28 cellular contexts compared by ENCODE assay signal in the genomic region with DNA sequence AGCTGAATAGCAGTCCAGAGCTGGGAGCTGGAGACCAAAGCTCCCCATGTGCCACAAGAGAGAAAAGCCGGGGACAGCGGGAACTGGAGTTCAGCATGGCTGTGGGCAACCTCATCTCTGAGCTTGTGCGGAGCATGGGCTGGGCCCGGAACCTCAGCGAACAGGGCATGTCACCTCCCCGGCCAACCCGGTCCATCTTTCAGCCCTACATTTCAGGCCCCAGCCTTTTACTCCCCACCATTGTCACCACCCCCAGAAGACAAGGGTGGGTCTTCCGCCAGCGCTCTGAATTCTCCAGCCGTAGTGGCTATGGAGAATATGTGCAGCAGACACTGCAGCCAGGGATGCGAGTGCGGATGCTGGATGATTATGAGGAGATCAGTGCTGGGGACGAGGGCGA. TPM values are rescaled to one million over a fixed set of nuclear protein-coding genes. Genes with fewer than 3 reads are reported as not detected.
DNase-seq lines count a peak whose midpoint lies in the region; ATAC-seq, FAIRE-seq and TF ChIP-seq lines count a peak whose summit lies in the region.
"Had no signal": no experiment of that assay in that cellular context is flagged by ENCODE, and none has a peak within 500 bp of the region (broad histone marks: within the 10 kb centered on the region; RNA-seq: fewer than 3 reads in every experiment).

No MANE protein-coding gene starts in this region.

- no peak overlapping the region for H3K9ac ChIP-seq in kidney (ENCODE audit: low read length in 2 of 2)

- peaks cover 48% of the 10 kb centered on the region for H3K4me1 ChIP-seq in CD4-positive, CD25-positive, alpha-beta regulatory T cell (ENCODE audit: control insufficient read depth, insufficient read depth, low read length, poor library complexity, severe bottlenecking)
- H3K4me1 ChIP-seq in kidney (ENCODE audit: control insufficient read depth in 1 of 2, insufficient read depth in 1 of 2, low read depth in 1 of 2, low read length in 2 of 2): peaks cover 5 to 16% of the 10 kb centered on the region in 2 donors

- no peak for ATAC-seq in CD4-positive, CD25-positive, alpha-beta regulatory T cell (ENCODE audit: low read depth in 2 of 2)
- no peak for ATAC-seq in HG03571 (IDR thresholded peaks at IDR 0.05; ENCODE audit: unreplicated experiment)
- ATAC-seq: gastroesophageal sphincter; HepG2; stimulated activated naive B cell treated with anti-CD40 and anti-IgM and Interleukin-4, amounts not matched to agents 10 μg/mL and 1 μg/mL and 100 μg/mL, for 72 hours had no signal

- H3K27ac ChIP-seq in CD4-positive, CD25-positive, alpha-beta regulatory T cell (ENCODE audit: insufficient read depth, low read length, poor library complexity, severe bottlenecking): peak overlapping the region; percentile 62
- H3K27ac ChIP-seq in kidney (ENCODE audit: low read depth in 2 of 2, low read length in 2 of 2) (no peak overlapping the region), brain microvascular endothelial cell (no peak overlapping the region)
- H3K27ac ChIP-seq: 22Rv1; BLaER1 treated with 17β-estradiol and CSF1 and Interleukin-3, amounts not matched to agents 10 nM and 100 nM; gastroesophageal sphincter; upper lobe of left lung; WERI-Rb-1 had no signal

- intact Hi-C loops in activated T-helper 1 cell treated with anti-CD3 and anti-CD28 coated beads, Interleukin-12 subunit alpha, Interleukin-12 subunit beta, Interleukin-2, Interleukin-4 antibody, amounts not matched to agents 30 ng/mL and 10 ng/mL and 1 ng/mL, durations not matched to agents 14 hours and 24 hours and 36 hours (cut with micrococcal nuclease): no loop called here
- intact Hi-C loops in kidney (cut with DNase I): no loop called here

- H3K27me3 Mint-ChIP-seq in T-helper 2 cell treated with Interferon-gamma antibody and Interleukin-4, amounts not matched to agents 5 μg/mL and 100 μg/mL, for 36 hours (ENCODE audit: low read depth): no peaks in the 10 kb centered on the region
- no peaks in the 10 kb centered on the region for H3K27me3 Mint-ChIP-seq in CD4-positive, CD25-positive, alpha-beta regulatory T cell
- no peaks in the 10 kb centered on the region for H3K27me3 Mint-ChIP-seq in activated T-helper 1 cell treated with anti-CD3 and anti-CD28 coated beads, Interleukin-12 subunit alpha, Interleukin-12 subunit beta, Interleukin-2, Interleukin-4 antibody, amounts not matched to agents 30 ng/mL and 10 ng/mL and 1 ng/mL, durations not matched to agents 14 hours and 24 hours and 36 hours (ENCODE audit: insufficient read depth)
- H3K27me3 Mint-ChIP-seq: stimulated activated naive B cell treated with anti-CD40 and anti-IgM and Interleukin-4, amounts not matched to agents 10 μg/mL and 1 μg/mL and 100 μg/mL, for 72 hours had no signal

- no peak for DNase-seq in T-helper 2 cell treated with Interferon-gamma antibody and Interleukin-4, amounts not matched to agents 5 μg/mL and 100 μg/mL, for 36 hours (ENCODE audit: low spot score)
- DNase-seq in T-helper 2 cell (no peak), kidney (peak; percentile 42), GM10266 (ENCODE audit: extremely low spot score) (no peak), brain microvascular endothelial cell (no peak)
- no peak for DNase-seq in CD4-positive, CD25-positive, alpha-beta regulatory T cell
- DNase-seq in activated T-helper 1 cell treated with anti-CD3 and anti-CD28 coated beads, Interleukin-12 subunit alpha, Interleukin-12 subunit beta, Interleukin-2, Interleukin-4 antibody, amounts not matched to agents 30 ng/mL and 10 ng/mL and 1 ng/mL, durations not matched to agents 14 hours and 24 hours and 36 hours (ENCODE audit: low spot score): no peak
- DNase-seq: activated CD4-positive, alpha-beta T cell treated with anti-CD3 and anti-CD28 coated beads, Interleukin-2, amount 50 U/mL, for 48 hours; DMS79 treated with DMSO at 0.1 percent for 48 hours; GDM1; HCEC 1CT; Karpas-422; NCI-H146; NCI-H345; SIG-M5; stimulated activated naive B cell treated with anti-CD40 and anti-IgM and Interleukin-4, amounts not matched to agents 10 μg/mL and 1 μg/mL and 100 μg/mL, for 72 hours; substantia nigra; WERI-Rb-1 had no signal

- H3K9me3 ChIP-seq in CD4-positive, CD25-positive, alpha-beta regulatory T cell (ENCODE audit: control insufficient read depth in 2 of 2, low read length in 2 of 2): no peaks in the 10 kb centered on the region
- no peaks in the 10 kb centered on the region for H3K9me3 ChIP-seq in kidney (ENCODE audit: control insufficient read depth in 1 of 2, low read length in 2 of 2)
- H3K9me3 ChIP-seq: gastroesophageal sphincter, upper lobe of left lung had no signal

- no peaks in the 10 kb centered on the region for H3K27me3 ChIP-seq in CD4-positive, CD25-positive, alpha-beta regulatory T cell (ENCODE audit: control insufficient read depth, insufficient read depth, low read length)
- no peaks in the 10 kb centered on the region for H3K27me3 ChIP-seq in brain microvascular endothelial cell (replicated peaks)
- H3K27me3 ChIP-seq: BLaER1 treated with 17β-estradiol and CSF1 and Interleukin-3, amounts not matched to agents 10 nM and 100 nM; dorsolateral prefrontal cortex; gastroesophageal sphincter; upper lobe of left lung had no signal

- peak overlapping the region; percentile 49 for H3K4me3 ChIP-seq in CD4-positive, CD25-positive, alpha-beta regulatory T cell (ENCODE audit: low read depth, low read length)
- H3K4me3 ChIP-seq in kidney (ENCODE audit: low read length in 2 of 2) (no peak overlapping the region), brain microvascular endothelial cell (ENCODE audit: low read depth, low read length) (no peak overlapping the region)
- H3K4me3 ChIP-seq: BLaER1 treated with 17β-estradiol and CSF1 and Interleukin-3, amounts not matched to agents 10 nM and 100 nM; gastroesophageal sphincter; lung; upper lobe of left lung had no signal

- H3K36me3 Mint-ChIP-seq in T-helper 2 cell treated with Interferon-gamma antibody and Interleukin-4, amounts not matched to agents 5 μg/mL and 100 μg/mL, for 36 hours (ENCODE audit: low read depth): peaks cover 26% of the 10 kb centered on the region
- peaks cover 30% of the 10 kb centered on the region for H3K36me3 Mint-ChIP-seq in CD4-positive, CD25-positive, alpha-beta regulatory T cell
- peaks cover 29% of the 10 kb centered on the region for H3K36me3 Mint-ChIP-seq in activated T-helper 1 cell treated with anti-CD3 and anti-CD28 coated beads, Interleukin-12 subunit alpha, Interleukin-12 subunit beta, Interleukin-2, Interleukin-4 antibody, amounts not matched to agents 30 ng/mL and 10 ng/mL and 1 ng/mL, durations not matched to agents 14 hours and 24 hours and 36 hours (ENCODE audit: low read depth)

- peaks cover 40% of the 10 kb centered on the region for H3K4me1 Mint-ChIP-seq in T-helper 2 cell treated with Interferon-gamma antibody and Interleukin-4, amounts not matched to agents 5 μg/mL and 100 μg/mL, for 36 hours (ENCODE audit: low read depth)
- peaks cover 22 to 73% (median 47%) of the 10 kb centered on the region in 4 donors for H3K4me1 Mint-ChIP-seq in CD4-positive, CD25-positive, alpha-beta regulatory T cell
- H3K4me1 Mint-ChIP-seq in activated T-helper 1 cell treated with anti-CD3 and anti-CD28 coated beads, Interleukin-12 subunit alpha, Interleukin-12 subunit beta, Interleukin-2, Interleukin-4 antibody, amounts not matched to agents 30 ng/mL and 10 ng/mL and 1 ng/mL, durations not matched to agents 14 hours and 24 hours and 36 hours (ENCODE audit: low read depth): peaks cover 45% of the 10 kb centered on the region

- no peak for TF ChIP-seq CTCF in kidney (IDR thresholded peaks at IDR 0.05; ENCODE audit: borderline replicate concordance, extremely low read depth, insufficient read depth)
- no peak for TF ChIP-seq CTCF in GM10266 (IDR thresholded peaks at IDR 0.05; ENCODE audit: control insufficient read depth, insufficient read depth, low read depth, missing control alignments)
- no peak for TF ChIP-seq CTCF in brain microvascular endothelial cell (IDR thresholded peaks at IDR 0.05; ENCODE audit: low read depth, low read length, missing control alignments)

- peaks cover 34% of the 10 kb centered on the region for H3K36me3 ChIP-seq in CD4-positive, CD25-positive, alpha-beta regulatory T cell (ENCODE audit: control insufficient read depth, insufficient read depth, low read length)
- H3K36me3 ChIP-seq in kidney (ENCODE audit: control insufficient read depth in 1 of 2, insufficient read depth in 2 of 2, low read length in 2 of 2) (peaks cover 8 to 13% of the 10 kb centered on the region in 2 donors), brain microvascular endothelial cell (replicated peaks) (peaks cover 10% of the 10 kb centered on the region)

- FAIRE-seq in kidney (lab: Jason Lieb, UNC): no peak

- no peaks in the 10 kb centered on the region for H3K9me3 Mint-ChIP-seq in T-helper 2 cell treated with Interferon-gamma antibody and Interleukin-4, amounts not matched to agents 5 μg/mL and 100 μg/mL, for 36 hours
- peaks cover 0 to 2% (median 0%) of the 10 kb centered on the region in 7 donors for H3K9me3 Mint-ChIP-seq in CD4-positive, CD25-positive, alpha-beta regulatory T cell
- H3K9me3 Mint-ChIP-seq in activated T-helper 1 cell treated with anti-CD3 and anti-CD28 coated beads, Interleukin-12 subunit alpha, Interleukin-12 subunit beta, Interleukin-2, Interleukin-4 antibody, amounts not matched to agents 30 ng/mL and 10 ng/mL and 1 ng/mL, durations not matched to agents 14 hours and 24 hours and 36 hours: no peaks in the 10 kb centered on the region
- H3K9me3 Mint-ChIP-seq: nephron; stimulated activated naive B cell treated with anti-CD40 and anti-IgM and Interleukin-4, amounts not matched to agents 10 μg/mL and 1 μg/mL and 100 μg/mL, for 72 hours had no signal

- H3K4me3 Mint-ChIP-seq in T-helper 2 cell treated with Interferon-gamma antibody and Interleukin-4, amounts not matched to agents 5 μg/mL and 100 μg/mL, for 36 hours: no peak overlapping the region
- H3K4me3 Mint-ChIP-seq in CD4-positive, CD25-positive, alpha-beta regulatory T cell: peak overlapping the region in 1 of 4 donors; percentile 65
- H3K4me3 Mint-ChIP-seq in activated T-helper 1 cell treated with anti-CD3 and anti-CD28 coated beads, Interleukin-12 subunit alpha, Interleukin-12 subunit beta, Interleukin-2, Interleukin-4 antibody, amounts not matched to agents 30 ng/mL and 10 ng/mL and 1 ng/mL, durations not matched to agents 14 hours and 24 hours and 36 hours: no peak overlapping the region
- H3K4me3 Mint-ChIP-seq: nephron; stimulated activated naive B cell treated with anti-CD40 and anti-IgM and Interleukin-4, amounts not matched to agents 10 μg/mL and 1 μg/mL and 100 μg/mL, for 72 hours had no signal

- peak overlapping the region; percentile 19 for H3K27ac Mint-ChIP-seq in T-helper 2 cell treated with Interferon-gamma antibody and Interleukin-4, amounts not matched to agents 5 μg/mL and 100 μg/mL, for 36 hours
- H3K27ac Mint-ChIP-seq in CD4-positive, CD25-positive, alpha-beta regulatory T cell: peak overlapping the region in 1 of 3 donors; percentile 68
- H3K27ac Mint-ChIP-seq in activated T-helper 1 cell treated with anti-CD3 and anti-CD28 coated beads, Interleukin-12 subunit alpha, Interleukin-12 subunit beta, Interleukin-2, Interleukin-4 antibody, amounts not matched to agents 30 ng/mL and 10 ng/mL and 1 ng/mL, durations not matched to agents 14 hours and 24 hours and 36 hours: peak overlapping the region; percentile 17
- H3K27ac Mint-ChIP-seq: nephron; stimulated activated naive B cell treated with anti-CD40 and anti-IgM and Interleukin-4, amounts not matched to agents 10 μg/mL and 1 μg/mL and 100 μg/mL, for 72 hours had no signal

- in situ Hi-C loops in brain microvascular endothelial cell (cut with HindIII; ENCODE audit: low pct_ligation_motif_present, low sequenced_read_pairs): no loop called here

RNA-seq across cellular contexts. Expression of a gene that starts 4.0 kb away (rescaled TPM):
- 81.2 TPM for total RNA-seq in CD4-positive, CD25-positive, alpha-beta regulatory T cell
- 10 to 100 TPM; 22.5 to 26.0 (median 23.8) TPM for polyA plus RNA-seq in CD4-positive, CD25-positive, alpha-beta regulatory T cell
- total RNA-seq in activated T-helper 1 cell treated with anti-CD3 and anti-CD28 coated beads, Interleukin-12 subunit alpha, Interleukin-12 subunit beta, Interleukin-2, Interleukin-4 antibody, amounts not matched to agents 30 ng/mL and 10 ng/mL and 1 ng/mL, durations not matched to agents 14 hours and 24 hours and 36 hours: 38.9 and 42.2 TPM in 2 replicates
- 47.3 TPM for total RNA-seq in kidney
- 34.7 TPM for polyA plus RNA-seq in kidney (ENCODE audit: insufficient read depth, low read depth, low replicate concordance)

RNA-seq across cellular contexts. Expression of a gene that starts 14.9 kb away (rescaled TPM):
- total RNA-seq in CD4-positive, CD25-positive, alpha-beta regulatory T cell: 24.0 TPM
- 1 to 10 TPM; 3.3 to 5.8 (median 4.5) TPM for polyA plus RNA-seq in CD4-positive, CD25-positive, alpha-beta regulatory T cell
- 61.4 and 61.9 TPM in 2 replicates for total RNA-seq in activated T-helper 1 cell treated with anti-CD3 and anti-CD28 coated beads, Interleukin-12 subunit alpha, Interleukin-12 subunit beta, Interleukin-2, Interleukin-4 antibody, amounts not matched to agents 30 ng/mL and 10 ng/mL and 1 ng/mL, durations not matched to agents 14 hours and 24 hours and 36 hours
- total RNA-seq in kidney: 30.6 TPM
- 13.8 TPM for polyA plus RNA-seq in kidney (ENCODE audit: insufficient read depth, low read depth, low replicate concordance)

RNA-seq across cellular contexts. Expression of a gene that starts 43.3 kb away (rescaled TPM):
- total RNA-seq in CD4-positive, CD25-positive, alpha-beta regulatory T cell: 36.6 TPM
- polyA plus RNA-seq in CD4-positive, CD25-positive, alpha-beta regulatory T cell: 100 to 1,000 TPM; 190 to 234 (median 206) TPM
- total RNA-seq in activated T-helper 1 cell treated with anti-CD3 and anti-CD28 coated beads, Interleukin-12 subunit alpha, Interleukin-12 subunit beta, Interleukin-2, Interleukin-4 antibody, amounts not matched to agents 30 ng/mL and 10 ng/mL and 1 ng/mL, durations not matched to agents 14 hours and 24 hours and 36 hours: 65.8 and 71.6 TPM in 2 replicates
- total RNA-seq in kidney: 74.3 TPM
- 373 TPM for polyA plus RNA-seq in kidney (ENCODE audit: insufficient read depth, low read depth, low replicate concordance)

RNA-seq across cellular contexts. Expression of a gene that starts 57.3 kb away (rescaled TPM):
- total RNA-seq in CD4-positive, CD25-positive, alpha-beta regulatory T cell: 0.22 TPM
- polyA plus RNA-seq in CD4-positive, CD25-positive, alpha-beta regulatory T cell: not detected
- total RNA-seq in activated T-helper 1 cell treated with anti-CD3 and anti-CD28 coated beads, Interleukin-12 subunit alpha, Interleukin-12 subunit beta, Interleukin-2, Interleukin-4 antibody, amounts not matched to agents 30 ng/mL and 10 ng/mL and 1 ng/mL, durations not matched to agents 14 hours and 24 hours and 36 hours: 1.7 and 2.0 TPM in 2 replicates
- 0.31 TPM for total RNA-seq in kidney
- polyA plus RNA-seq in kidney (ENCODE audit: insufficient read depth, low read depth, low replicate concordance): 0.26 TPM
- polyA plus RNA-seq: fibroblast of lung had no signal
